Comparison of ENCODE assay signal across 1 cellular context in genomic region chr2:134183679-134184078, GRCh38.
TF ChIP-seq lines count a peak whose summit lies in the region.

No MANE protein-coding gene starts in this region.

TF ChIP-seq in HEK293T, 16 proteins besides CTCF, POLR2A, EP300 and RAD21 (continued from another document):
- TF ChIP-seq LEF1 (IDR thresholded peaks at IDR 0.05; ENCODE audit: borderline replicate concordance): no peak
- TF ChIP-seq NFRKB (IDR thresholded peaks at IDR 0.05): no peak
- no peak for TF ChIP-seq FOXK2 (IDR thresholded peaks at IDR 0.05)
- TF ChIP-seq FOXA1 (IDR thresholded peaks at IDR 0.05): no peak
- no peak for TF ChIP-seq ARNT (IDR thresholded peaks at IDR 0.05)
TF ChIP-seq in HEK293T: peak in this region for 0.
